In the genomic region with DNA sequence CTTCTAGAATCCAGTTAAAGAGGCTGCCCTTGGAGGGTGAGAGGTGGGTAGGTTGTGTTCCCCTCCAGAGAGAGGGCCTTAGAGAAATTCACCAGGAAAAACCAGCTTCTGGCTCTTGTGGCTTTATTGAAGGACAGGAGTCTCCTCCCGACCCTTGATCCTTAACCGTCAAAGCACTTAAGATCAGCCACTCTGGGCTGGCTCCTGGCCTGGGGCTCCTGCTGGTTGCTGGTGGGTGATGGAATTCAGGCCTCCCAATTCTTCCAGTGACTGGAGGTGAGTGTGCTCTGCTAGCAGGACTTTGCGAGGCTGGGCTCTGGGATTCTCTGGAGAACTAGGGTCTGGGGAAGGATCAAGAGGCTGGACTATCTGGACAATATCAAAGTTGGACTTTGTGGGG, we compare ENCODE assay signal across 1 cellular context.
TF ChIP-seq lines count a peak whose summit lies in the region.

No MANE protein-coding gene starts in this region.

TF ChIP-seq in HepG2, 621 proteins besides CTCF, POLR2A, EP300 and RAD21 (continued from another document):
- TF ChIP-seq, protein P1, sequence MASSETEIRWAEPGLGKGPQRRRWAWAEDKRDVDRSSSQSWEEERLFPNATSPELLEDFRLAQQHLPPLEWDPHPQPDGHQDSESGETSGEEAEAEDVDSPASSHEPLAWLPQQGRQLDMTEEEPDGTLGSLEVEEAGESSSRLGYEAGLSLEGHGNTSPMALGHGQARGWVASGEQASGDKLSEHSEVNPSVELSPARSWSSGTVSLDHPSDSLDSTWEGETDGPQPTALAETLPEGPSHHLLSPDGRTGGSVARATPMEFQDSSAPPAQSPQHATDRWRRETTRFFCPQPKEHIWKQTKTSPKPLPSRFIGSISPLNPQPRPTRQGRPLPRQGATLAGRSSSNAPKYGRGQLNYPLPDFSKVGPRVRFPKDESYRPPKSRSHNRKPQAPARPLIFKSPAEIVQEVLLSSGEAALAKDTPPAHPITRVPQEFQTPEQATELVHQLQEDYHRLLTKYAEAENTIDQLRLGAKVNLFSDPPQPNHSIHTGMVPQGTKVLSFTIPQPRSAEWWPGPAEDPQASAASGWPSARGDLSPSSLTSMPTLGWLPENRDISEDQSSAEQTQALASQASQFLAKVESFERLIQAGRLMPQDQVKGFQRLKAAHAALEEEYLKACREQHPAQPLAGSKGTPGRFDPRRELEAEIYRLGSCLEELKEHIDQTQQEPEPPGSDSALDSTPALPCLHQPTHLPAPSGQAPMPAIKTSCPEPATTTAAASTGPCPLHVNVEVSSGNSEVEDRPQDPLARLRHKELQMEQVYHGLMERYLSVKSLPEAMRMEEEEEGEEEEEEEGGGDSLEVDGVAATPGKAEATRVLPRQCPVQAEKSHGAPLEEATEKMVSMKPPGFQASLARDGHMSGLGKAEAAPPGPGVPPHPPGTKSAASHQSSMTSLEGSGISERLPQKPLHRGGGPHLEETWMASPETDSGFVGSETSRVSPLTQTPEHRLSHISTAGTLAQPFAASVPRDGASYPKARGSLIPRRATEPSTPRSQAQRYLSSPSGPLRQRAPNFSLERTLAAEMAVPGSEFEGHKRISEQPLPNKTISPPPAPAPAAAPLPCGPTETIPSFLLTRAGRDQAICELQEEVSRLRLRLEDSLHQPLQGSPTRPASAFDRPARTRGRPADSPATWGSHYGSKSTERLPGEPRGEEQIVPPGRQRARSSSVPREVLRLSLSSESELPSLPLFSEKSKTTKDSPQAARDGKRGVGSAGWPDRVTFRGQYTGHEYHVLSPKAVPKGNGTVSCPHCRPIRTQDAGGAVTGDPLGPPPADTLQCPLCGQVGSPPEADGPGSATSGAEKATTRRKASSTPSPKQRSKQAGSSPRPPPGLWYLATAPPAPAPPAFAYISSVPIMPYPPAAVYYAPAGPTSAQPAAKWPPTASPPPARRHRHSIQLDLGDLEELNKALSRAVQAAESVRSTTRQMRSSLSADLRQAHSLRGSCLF (CRISPR knock-in tag; IDR thresholded peaks at IDR 0.05; ENCODE audit: borderline replicate concordance) = no peak
- 0 out of 2 replicates have a peak, but pooled peaks have one; percentile 30 for TF ChIP-seq ATF7-NPFF (CRISPR knock-in tag; IDR thresholded peaks at IDR 0.05; ENCODE audit: low read depth)
